Comparison of ENCODE assay signal across 1 cellular context in genomic region chr1:8684590-8684989, GRCh38.
TF ChIP-seq lines count a peak whose summit lies in the region.

No MANE protein-coding gene starts in this region.

TF ChIP-seq in H1, 55 proteins besides CTCF, POLR2A, EP300 and RAD21 (continued from another document):
- TF ChIP-seq E2F6 (IDR thresholded peaks at IDR 0.05) (no peak), SIRT6 (IDR thresholded peaks at IDR 0.05; ENCODE audit: low read length) (no peak), ASH2L (IDR thresholded peaks at IDR 0.05; ENCODE audit: low read length) (no peak), TAF1 (IDR thresholded peaks at IDR 0.05; ENCODE audit: low read depth, low read length) (no peak), SIX5 (IDR thresholded peaks at IDR 0.05; ENCODE audit: low read depth, low read length) (no peak)
